Comparison of ENCODE assay signal across 24 cellular contexts in the genomic region with DNA sequence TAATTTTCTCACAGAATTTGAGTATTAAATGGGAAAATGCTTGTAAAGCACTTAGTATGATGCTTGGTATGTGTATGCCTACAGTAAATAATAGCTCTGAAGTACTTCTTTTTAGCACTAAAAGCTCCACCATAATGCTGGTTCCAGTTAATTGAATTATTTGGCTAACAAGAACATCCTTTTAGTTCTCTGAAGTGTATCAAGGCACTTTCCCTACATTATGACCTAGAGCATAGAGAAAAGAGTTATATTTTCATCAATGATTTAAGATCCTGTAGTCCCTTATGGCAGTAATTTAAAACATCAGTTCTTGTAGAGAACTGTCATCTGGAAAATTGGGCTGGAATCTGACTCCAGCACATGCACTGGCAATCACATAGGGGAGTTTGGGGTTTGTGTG.
"Had no signal": no experiment of that assay in that cellular context is flagged by ENCODE, and none has a peak within 500 bp of the region (broad histone marks: within the 10 kb centered on the region; RNA-seq: fewer than 3 reads in every experiment).

No MANE protein-coding gene starts in this region.

- H3K27ac Mint-ChIP-seq: activated CD4-positive, alpha-beta memory T cell treated with anti-CD3 and anti-CD28 coated beads, Interleukin-2, amount 10 ng/mL, durations not matched to agents 7 days and 5 days; activated CD4-positive, alpha-beta T cell treated with anti-CD3 and anti-CD28 coated beads, Interleukin-2, amount 10 ng/mL, durations not matched to agents 24 days and 14 days; activated T-helper 1 cell treated with anti-CD3 and anti-CD28 coated beads, Interleukin-12 subunit alpha, Interleukin-12 subunit beta, Interleukin-2, Interleukin-4 antibody, amounts not matched to agents 30 ng/mL and 10 ng/mL and 1 ng/mL, durations not matched to agents 14 hours and 24 hours and 36 hours; immature natural killer cell; mesothelial cell of epicardium; naive thymus-derived CD8-positive, alpha-beta T cell; stimulated activated memory B cell treated with anti-CD40 and anti-IgM and Interleukin-4, amounts not matched to agents 10 μg/mL and 1 μg/mL and 100 μg/mL, for 72 hours had no signal

- H3K27me3 Mint-ChIP-seq: activated CD4-positive, alpha-beta memory T cell treated with anti-CD3 and anti-CD28 coated beads, Interleukin-2, amount 10 ng/mL, durations not matched to agents 7 days and 5 days; activated CD4-positive, alpha-beta T cell treated with anti-CD3 and anti-CD28 coated beads, Interleukin-2, amount 10 ng/mL, durations not matched to agents 24 days and 14 days; activated naive CD4-positive, alpha-beta T cell treated with anti-CD3 and anti-CD28 coated beads, Interleukin-2, amount 50 U/mL, for 24 hours; naive thymus-derived CD8-positive, alpha-beta T cell; stimulated activated memory B cell treated with anti-CD40 and anti-IgM and Interleukin-4, amounts not matched to agents 10 μg/mL and 1 μg/mL and 100 μg/mL, for 72 hours had no signal

- ATAC-seq: activated CD4-positive, CD25-positive, alpha-beta regulatory T cell treated with anti-CD3 and anti-CD28 coated beads, Interleukin-2, amount 50 U/mL, for 24 hours; body of pancreas; left ventricle myocardium superior; naive thymus-derived CD8-positive, alpha-beta T cell; stimulated activated memory B cell treated with anti-CD40 and anti-IgM and Interleukin-4, amounts not matched to agents 10 μg/mL and 1 μg/mL and 100 μg/mL, for 72 hours had no signal

- H3K27ac ChIP-seq: body of pancreas, cardiac muscle cell, hepatocyte, stomach, suprapubic skin, VCaP had no signal

- H3K27me3 ChIP-seq: body of pancreas, cardiac muscle cell, hepatocyte, stomach, suprapubic skin, tibial nerve had no signal

- DNase-seq: activated CD4-positive, alpha-beta memory T cell treated with anti-CD3 and anti-CD28 coated beads, Interleukin-2, amount 10 ng/mL, durations not matched to agents 7 days and 5 days; activated CD4-positive, alpha-beta T cell treated with anti-CD3 and anti-CD28 coated beads, Interleukin-2, amount 10 ng/mL, durations not matched to agents 24 days and 14 days; activated gamma-delta T cell treated with Interleukin-2 at 50 U/mL for 16 hours; anterior cingulate cortex; body of pancreas; glutamatergic neuron; immature natural killer cell; kidney glomerular epithelial cell; left ventricle myocardium superior; mammary epithelial cell; naive thymus-derived CD8-positive, alpha-beta T cell; small intestine; stimulated activated CD4-positive, alpha-beta T cell treated with anti-CD3 and anti-CD28 coated beads, Interleukin-15, amount 100 ng/mL, for 24 hours; stomach had no signal

- H3K9me3 Mint-ChIP-seq: activated CD4-positive, alpha-beta memory T cell treated with anti-CD3 and anti-CD28 coated beads, Interleukin-2, amount 10 ng/mL, durations not matched to agents 7 days and 5 days; activated CD4-positive, alpha-beta T cell treated with anti-CD3 and anti-CD28 coated beads, Interleukin-2, amount 10 ng/mL, durations not matched to agents 24 days and 14 days; activated naive CD4-positive, alpha-beta T cell treated with anti-CD3 and anti-CD28 coated beads, Interleukin-2, amount 50 U/mL, for 24 hours; activated T-helper 1 cell treated with anti-CD3 and anti-CD28 coated beads, Interleukin-12 subunit alpha, Interleukin-12 subunit beta, Interleukin-2, Interleukin-4 antibody, amounts not matched to agents 30 ng/mL and 10 ng/mL and 1 ng/mL, durations not matched to agents 14 hours and 24 hours and 36 hours; immature natural killer cell; mesothelial cell of epicardium; naive thymus-derived CD8-positive, alpha-beta T cell; stimulated activated memory B cell treated with anti-CD40 and anti-IgM and Interleukin-4, amounts not matched to agents 10 μg/mL and 1 μg/mL and 100 μg/mL, for 72 hours had no signal

- H3K4me3 Mint-ChIP-seq: activated CD4-positive, alpha-beta memory T cell treated with anti-CD3 and anti-CD28 coated beads, Interleukin-2, amount 10 ng/mL, durations not matched to agents 7 days and 5 days; activated CD4-positive, alpha-beta T cell treated with anti-CD3 and anti-CD28 coated beads, Interleukin-2, amount 10 ng/mL, durations not matched to agents 24 days and 14 days; activated naive CD4-positive, alpha-beta T cell treated with anti-CD3 and anti-CD28 coated beads, Interleukin-2, amount 50 U/mL, for 24 hours; activated T-helper 1 cell treated with anti-CD3 and anti-CD28 coated beads, Interleukin-12 subunit alpha, Interleukin-12 subunit beta, Interleukin-2, Interleukin-4 antibody, amounts not matched to agents 30 ng/mL and 10 ng/mL and 1 ng/mL, durations not matched to agents 14 hours and 24 hours and 36 hours; immature natural killer cell; mesothelial cell of epicardium; naive thymus-derived CD8-positive, alpha-beta T cell; stimulated activated memory B cell treated with anti-CD40 and anti-IgM and Interleukin-4, amounts not matched to agents 10 μg/mL and 1 μg/mL and 100 μg/mL, for 72 hours had no signal

- H3K4me2 ChIP-seq: hepatocyte had no signal

- H3K4me1 Mint-ChIP-seq: stimulated activated memory B cell treated with anti-CD40 and anti-IgM and Interleukin-4, amounts not matched to agents 10 μg/mL and 1 μg/mL and 100 μg/mL, for 72 hours had no signal

- H2AFZ ChIP-seq: hepatocyte had no signal

- H3K4me3 ChIP-seq: body of pancreas, cardiac muscle cell, hepatocyte, stomach, suprapubic skin, tibial nerve had no signal

- H3K9me3 ChIP-seq: body of pancreas, stomach, suprapubic skin, tibial nerve had no signal

- H3K4me1 ChIP-seq: body of pancreas, stomach had no signal
